Comparison of ENCODE assay signal across 8 cellular contexts in the genomic region with DNA sequence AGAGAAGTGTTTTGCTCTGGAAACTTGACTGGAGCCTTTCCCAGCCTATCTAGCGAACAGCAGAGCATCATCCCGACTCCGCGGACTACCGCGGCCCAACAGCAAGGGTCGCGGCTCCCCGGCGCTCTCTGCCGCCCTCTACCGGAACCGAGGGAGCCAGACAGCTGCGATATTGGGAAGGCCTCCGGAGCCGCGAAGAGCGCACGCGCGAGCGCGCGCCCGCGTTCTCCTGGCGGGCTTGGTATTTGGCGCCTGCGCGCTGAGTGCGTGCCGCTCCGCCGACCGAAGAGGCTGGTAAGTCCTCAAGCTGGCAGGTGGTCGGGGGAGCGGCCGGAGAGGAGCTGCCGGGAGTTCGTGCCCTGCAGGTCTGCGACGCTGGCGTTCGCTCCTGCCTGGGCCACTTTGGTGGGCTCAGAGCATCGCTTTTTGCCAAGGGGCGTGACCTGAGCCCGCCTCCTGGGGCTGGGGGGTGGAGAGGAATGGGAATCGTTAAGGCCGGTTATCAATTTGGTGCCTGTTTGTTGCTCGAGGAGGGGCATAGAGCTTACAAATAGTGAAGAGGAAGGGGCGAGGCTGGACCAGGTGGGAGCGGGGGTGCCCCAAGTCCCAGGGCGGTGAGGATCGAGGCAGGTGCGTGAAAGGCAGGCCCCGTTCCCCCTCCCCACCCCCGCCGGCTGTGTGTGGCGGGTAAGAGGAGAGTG. TPM values are rescaled to one million over a fixed set of nuclear protein-coding genes. Genes with fewer than 3 reads are reported as not detected.
A peak's percentile ranks its signal among the peaks of the same experiment; 100 is the strongest.
DNase-seq lines count a peak whose midpoint lies in the region; ATAC-seq and TF ChIP-seq lines count a peak whose summit lies in the region.

A gene with protein sequence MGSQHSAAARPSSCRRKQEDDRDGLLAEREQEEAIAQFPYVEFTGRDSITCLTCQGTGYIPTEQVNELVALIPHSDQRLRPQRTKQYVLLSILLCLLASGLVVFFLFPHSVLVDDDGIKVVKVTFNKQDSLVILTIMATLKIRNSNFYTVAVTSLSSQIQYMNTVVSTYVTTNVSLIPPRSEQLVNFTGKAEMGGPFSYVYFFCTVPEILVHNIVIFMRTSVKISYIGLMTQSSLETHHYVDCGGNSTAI (plus strand): TSS at position 257 of the 701 bp plus-strand sequence. CDS start 641 bp downstream, outside the sequence.

- H3K36me3 ChIP-seq in KOPT-K1 (ENCODE audit: insufficient read depth, low read length) (peaks cover 41% of the 10 kb centered on the region), Peyer's patch (peaks cover 0 to 18% (median 0%) of the 10 kb centered on the region in 3 donors)

- peak; percentile 78 to 82 for TF ChIP-seq POLR2A in Peyer's patch (IDR thresholded peaks at IDR 0.05)

- peak within 1 kb of the TSS; percentile 59 to 97 (median 92) for H3K27ac Mint-ChIP-seq in naive B cell
- H3K27ac Mint-ChIP-seq in stimulated activated memory B cell treated with anti-CD40 and anti-IgM and Interleukin-4, amounts not matched to agents 10 μg/mL and 1 μg/mL and 100 μg/mL, for 72 hours = peak within 1 kb of the TSS; percentile 99

- H3K4me1 ChIP-seq in Peyer's patch = peaks cover 0 to 15% (median 3%) of the 10 kb centered on the region in 4 donors

- TF ChIP-seq CTCF in Peyer's patch (IDR thresholded peaks at IDR 0.05) = peak; percentile 95 to 99 (median 98)

- peaks cover 0 to 21% of the 10 kb centered on the region in 2 donors for H3K36me3 Mint-ChIP-seq in naive B cell
- H3K36me3 Mint-ChIP-seq in stimulated activated memory B cell treated with anti-CD40 and anti-IgM and Interleukin-4, amounts not matched to agents 10 μg/mL and 1 μg/mL and 100 μg/mL, for 72 hours = peaks cover 9% of the 10 kb centered on the region

- peak within 1 kb of the TSS; percentile 65 to 94 (median 81) for H3K4me3 ChIP-seq in Peyer's patch

- H3K9me3 ChIP-seq in KOPT-K1 (ENCODE audit: insufficient read depth, low read length, poor library complexity, severe bottlenecking) (peaks cover 15% of the 10 kb centered on the region), Peyer's patch (no peaks in the 10 kb centered on the region)

- peaks cover 25 to 37% (median 27%) of the 10 kb centered on the region in 3 donors for H3K4me1 Mint-ChIP-seq in naive B cell
- H3K4me1 Mint-ChIP-seq in stimulated activated memory B cell treated with anti-CD40 and anti-IgM and Interleukin-4, amounts not matched to agents 10 μg/mL and 1 μg/mL and 100 μg/mL, for 72 hours = peaks cover 32% of the 10 kb centered on the region

- H3K9me3 Mint-ChIP-seq in naive B cell = peaks cover 0 to 11% (median 5%) of the 10 kb centered on the region in 7 donors
- H3K9me3 Mint-ChIP-seq in stimulated activated memory B cell treated with anti-CD40 and anti-IgM and Interleukin-4, amounts not matched to agents 10 μg/mL and 1 μg/mL and 100 μg/mL, for 72 hours = no peaks in the 10 kb centered on the region

- H3K4me3 Mint-ChIP-seq in naive B cell = peak within 1 kb of the TSS; percentile 97 to 100 (median 98)
- H3K4me3 Mint-ChIP-seq in stimulated activated memory B cell treated with anti-CD40 and anti-IgM and Interleukin-4, amounts not matched to agents 10 μg/mL and 1 μg/mL and 100 μg/mL, for 72 hours = peak within 1 kb of the TSS; percentile 100

- peak; percentile 96 for DNase-seq in Daoy (ENCODE audit: low read depth)
- peak; percentile 81 to 96 (median 96) for DNase-seq in Peyer's patch
- DNase-seq in activated T-helper 1 cell treated with Interleukin-2 at 50 U/mL for 16 hours (ENCODE audit: low read depth) = peak; percentile 89
- peak; percentile 80 for DNase-seq in fibroblast of gingiva (ENCODE audit: low read depth)
- peak; percentile 92 for DNase-seq in naive B cell

- peak; percentile 91 for ATAC-seq in GM21786 (IDR thresholded peaks at IDR 0.05; ENCODE audit: unreplicated experiment)
- ATAC-seq in naive B cell (ENCODE audit: low read depth in 2 of 2) = peak; percentile 91 to 92
- peak; percentile 95 for ATAC-seq in stimulated activated memory B cell treated with anti-CD40 and anti-IgM and Interleukin-4, amounts not matched to agents 10 μg/mL and 1 μg/mL and 100 μg/mL, for 72 hours

- no peaks in the 10 kb centered on the region for H3K27me3 ChIP-seq in Peyer's patch

- H3K27ac ChIP-seq in KOPT-K1 (ENCODE audit: low read depth, low read length, poor library complexity, severe bottlenecking) = peak within 1 kb of the TSS; percentile 72
- H3K27ac ChIP-seq in Peyer's patch = peak within 1 kb of the TSS; percentile 70 to 83 (median 80)

- peaks cover 17 to 28% (median 23%) of the 10 kb centered on the region in 3 donors for H3K27me3 Mint-ChIP-seq in naive B cell
- peaks cover 25% of the 10 kb centered on the region for H3K27me3 Mint-ChIP-seq in stimulated activated memory B cell treated with anti-CD40 and anti-IgM and Interleukin-4, amounts not matched to agents 10 μg/mL and 1 μg/mL and 100 μg/mL, for 72 hours

RNA-seq across cellular contexts. Expression of the gene that starts here (rescaled TPM):
- 162 and 181 TPM in 2 replicates for total RNA-seq in Daoy (2014; rRNA removed; shearing (Covaris generic))
- total RNA-seq in Peyer's patch = 100 to 1,000 TPM in 3 of 4 donors, 10 to 100 TPM in 1; 80.9 to 326 (median 241) TPM
- polyA plus RNA-seq in naive B cell (ENCODE audit: low read depth in 6 of 6) = 10 to 100 TPM; 32.6 to 53.0 (median 44.9) TPM

Comparison
In these comparisons a context has a peak if more than half of its experiments do, and no peak if none do; other contexts are left out.
1. Peak in every context shown above with its lines: DNase-seq, ATAC-seq, H3K4me3 ChIP-seq and H3K27ac ChIP-seq.